In the genomic region with DNA sequence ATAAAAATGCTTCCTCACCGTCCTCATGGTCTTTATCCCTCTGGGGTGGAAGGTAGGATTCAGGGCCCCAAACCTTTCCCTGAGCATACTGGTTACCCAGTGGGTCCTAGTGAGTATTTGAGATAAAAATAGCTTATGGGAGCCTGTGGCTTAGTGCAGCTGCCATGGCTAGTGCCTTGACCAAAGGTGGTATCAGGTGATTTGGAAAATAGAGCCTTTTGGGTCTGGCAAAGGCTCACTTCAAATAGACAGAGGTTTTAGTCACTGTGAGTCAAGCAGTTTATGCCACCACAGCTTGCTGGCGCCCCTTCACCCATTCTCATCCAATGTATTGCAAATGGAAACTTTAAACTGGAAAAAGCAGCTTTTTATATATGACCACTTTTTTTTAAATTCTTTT, we compare ENCODE assay signal across 8 cellular contexts. TPM values are rescaled to one million over a fixed set of nuclear protein-coding genes. Genes with fewer than 3 reads are reported as not detected.
DNase-seq lines count a peak whose midpoint lies in the region; ATAC-seq and TF ChIP-seq lines count a peak whose summit lies in the region.
"Had no signal": no experiment of that assay in that cellular context is flagged by ENCODE, and none has a peak within 500 bp of the region (broad histone marks: within the 10 kb centered on the region; RNA-seq: fewer than 3 reads in every experiment).

No MANE protein-coding gene starts in this region.

- H3K4me3 ChIP-seq in MG63 = no peak overlapping the region
- H3K4me3 ChIP-seq in muscle layer of colon (ENCODE audit: low read depth in 1 of 2, low read length in 2 of 2) = peak overlapping the region in 1 of 2 donors; percentile 45
- no peak overlapping the region for H3K4me3 ChIP-seq in tibial nerve
- H3K4me3 ChIP-seq in OCI-LY7 (ENCODE audit: low read depth, low read length, poor library complexity, severe bottlenecking) = no peak overlapping the region

- TF ChIP-seq POLR2A in tibial nerve (IDR thresholded peaks at IDR 0.05) = no peak

- CTCF ChIA-PET in OCI-LY7 (lab: Charles Lee; ENCODE audit: unreplicated experiment) = interaction anchor here (0.5 to 1.7 kb wide), 5 partner anchors 13 to 55 kb away, joined by 3 to 7 read pairs (median 4); no protein-coding TSS in a partner anchor

- 67 to 69% methylated on average over 2 of the region's 2 CpGs for WGBS in tibial nerve, 2 donors

- peaks cover 6% of the 10 kb centered on the region for H3K27me3 Mint-ChIP-seq in brain

- no peak for TF ChIP-seq EP300 in tibial nerve (IDR thresholded peaks at IDR 0.05)

- ATAC-seq in GM18909 (IDR thresholded peaks at IDR 0.05; ENCODE audit: poor library complexity, unreplicated experiment) = no peak

- H3K4me1 ChIP-seq in muscle layer of colon (ENCODE audit: insufficient read depth, low read length) (peaks cover 9% of the 10 kb centered on the region), tibial nerve (peaks cover 0 to 24% (median 9%) of the 10 kb centered on the region in 4 donors), OCI-LY7 (ENCODE audit: insufficient read depth, low read length, poor library complexity, severe bottlenecking) (no peaks in the 10 kb centered on the region)

- H3K79me2 ChIP-seq in OCI-LY7 (ENCODE audit: insufficient read depth, low read depth, low read length) = no peaks in the 10 kb centered on the region

- intact Hi-C loops in OCI-LY7 (cut with micrococcal nuclease; ENCODE audit: unreplicated experiment) = no loop called here

- BruUV-seq in OCI-LY7 (replicated peaks; lab: Mats Ljungman, UMichigan) = no TSS peak

- no peaks in the 10 kb centered on the region for H3K36me3 Mint-ChIP-seq in brain

- H3K9me3 Mint-ChIP-seq in brain = peaks cover 0 to 11% (median 3%) of the 10 kb centered on the region in 5 experiments

- H3K9me3 ChIP-seq in MG63 = 0 out of 2 replicates have a peak, but pooled peaks cover 2% of the 10 kb centered on the region
- no peaks in the 10 kb centered on the region for H3K9me3 ChIP-seq in muscle layer of colon (ENCODE audit: low read length)
- H3K9me3 ChIP-seq in tibial nerve = peaks cover 0 to 4% (median 0%) of the 10 kb centered on the region in 4 donors
- H3K9me3 ChIP-seq in OCI-LY7 (ENCODE audit: low read length) = no peaks in the 10 kb centered on the region

- H3K36me3 ChIP-seq in MG63 (no peaks in the 10 kb centered on the region), muscle layer of colon (ENCODE audit: insufficient read depth, low read length) (no peaks in the 10 kb centered on the region), tibial nerve (no peaks in the 10 kb centered on the region), OCI-LY7 (ENCODE audit: insufficient read depth, low read length) (no peaks in the 10 kb centered on the region)
- H3K36me3 ChIP-seq: brain microvascular endothelial cell had no signal

- no peak overlapping the region for H3K4me2 ChIP-seq in OCI-LY7 (ENCODE audit: low read length)

- POLR2A ChIA-PET in OCI-LY7 (lab: Charles Lee) = interaction anchor here (0.7 to 1.0 kb wide), 3 partner anchors 33 to 53 kb away, joined by 3 to 4 read pairs (median 4); no protein-coding TSS in a partner anchor

- DNase-seq in MG63 (peak; percentile 66), tibial nerve (ENCODE audit: low spot score in 2 of 2) (no peak), OCI-LY7 (ENCODE audit: low spot score) (no peak), GM19238 (ENCODE audit: insufficient read length, low spot score) (no peak)

- H3K4me3 Mint-ChIP-seq in brain = peak overlapping the region in 2 of 5 experiments; percentile 57 to 65

- H3K9me2 ChIP-seq in OCI-LY7 (ENCODE audit: insufficient read depth, low read length) = no peaks in the 10 kb centered on the region

- no peaks in the 10 kb centered on the region for H4K20me1 ChIP-seq in OCI-LY7 (ENCODE audit: insufficient read depth, low read length)

- TF ChIP-seq CTCF in brain (conservative IDR thresholded peaks at IDR 0.05) = no peak
- no peak for TF ChIP-seq CTCF in tibial nerve (IDR thresholded peaks at IDR 0.05)
- no peak for TF ChIP-seq CTCF in OCI-LY7 (conservative IDR thresholded peaks at IDR 0.05; ENCODE audit: low read length)

- peak overlapping the region; percentile 65 for H3K9ac ChIP-seq in muscle layer of colon (ENCODE audit: low read length)

- H3K27ac ChIP-seq in muscle layer of colon (ENCODE audit: low read depth, low read length) (peak overlapping the region; percentile 12), tibial nerve (peak overlapping the region; percentile 26 to 78 (median 62)), OCI-LY7 (ENCODE audit: low read depth, low read length, poor library complexity, severe bottlenecking) (no peak overlapping the region)
- H3K27ac ChIP-seq: brain microvascular endothelial cell had no signal

- no peak overlapping the region for H2AFZ ChIP-seq in OCI-LY7 (ENCODE audit: low read length)

- H3K27me3 ChIP-seq in MG63 = no peaks in the 10 kb centered on the region
- H3K27me3 ChIP-seq in muscle layer of colon (ENCODE audit: control insufficient read depth in 1 of 2, insufficient read depth in 2 of 2, low read length in 2 of 2) = no peaks in the 10 kb centered on the region
- no peaks in the 10 kb centered on the region for H3K27me3 ChIP-seq in tibial nerve
- H3K27me3 ChIP-seq: brain microvascular endothelial cell had no signal

- H3K4me1 Mint-ChIP-seq in brain = peaks cover 8% of the 10 kb centered on the region

- peak overlapping the region in 3 of 5 experiments; percentile 78 to 86 (median 86) for H3K27ac Mint-ChIP-seq in brain

RNA-seq across cellular contexts. Expression of a gene that starts 30.4 kb away (rescaled TPM):
- total RNA-seq in MG63 (2014; rRNA removed; shearing (Covaris generic); ENCODE audit: low replicate concordance) = 169 and 219 TPM in 2 replicates
- 1.8 TPM for polyA plus RNA-seq in brain (ENCODE audit: insufficient read depth, low read depth, low replicate concordance)
- 1 to 10 TPM; 2.5 to 7.8 (median 3.5) TPM for total RNA-seq in tibial nerve
- total RNA-seq in OCI-LY7 (2014; rRNA removed; shearing (Covaris generic)) = 2.0 and 5.2 TPM in 2 replicates
- 0.74 and 0.85 TPM in 2 replicates for total RNA-seq in OCI-LY7 (2022)

RNA-seq across cellular contexts. Expression of a gene that starts 56.6 kb away (rescaled TPM):
- total RNA-seq in MG63 (2014; rRNA removed; shearing (Covaris generic); ENCODE audit: low replicate concordance) = 109 and 112 TPM in 2 replicates
- polyA plus RNA-seq in brain (ENCODE audit: insufficient read depth, low read depth, low replicate concordance) = 21.5 TPM
- 100 to 1,000 TPM in 2 of 4 donors, 10 to 100 TPM in 2; 99.2 to 120 (median 106) TPM for total RNA-seq in tibial nerve
- 19.1 and 24.9 TPM in 2 replicates for total RNA-seq in OCI-LY7 (2014; rRNA removed; shearing (Covaris generic))
- 55.5 and 64.5 TPM in 2 replicates for total RNA-seq in OCI-LY7 (2022)

Comparison
In these comparisons a context has a peak if more than half of its experiments do, and no peak if none do; other contexts are left out.
1. RNA of a gene that starts 30.4 kb away (total RNA-seq): 169 to 219 TPM in MG63; 2.5 to 7.8 TPM in tibial nerve and 0.74 to 5.2 TPM in OCI-LY7; every median in the first group is over 10 times any median in the second.